30 cellular contexts compared by ENCODE assay signal in genomic region chr7:29394321-29394720, GRCh38.
"Had no signal": no experiment of that assay in that cellular context is flagged by ENCODE, and none has a peak within 500 bp of the region (broad histone marks: within the 10 kb centered on the region; RNA-seq: fewer than 3 reads in every experiment).

No MANE protein-coding gene starts in this region.

- H3K9ac ChIP-seq: parathyroid adenoma had no signal

- H3K27ac Mint-ChIP-seq: naive thymus-derived CD4-positive, alpha-beta T cell; natural killer cell; nephron; progenitor cell of endocrine pancreas; stimulated activated memory B cell treated with anti-CD40 and anti-IgM and Interleukin-4, amounts not matched to agents 10 μg/mL and 1 μg/mL and 100 μg/mL, for 72 hours; stimulated activated naive CD8-positive, alpha-beta T cell treated with anti-CD3 and anti-CD28 coated beads, Interleukin-15, amount 100 ng/mL, for 72 hours had no signal

- H3K9me3 Mint-ChIP-seq: naive thymus-derived CD4-positive, alpha-beta T cell; natural killer cell; nephron; neural crest cell; stimulated activated memory B cell treated with anti-CD40 and anti-IgM and Interleukin-4, amounts not matched to agents 10 μg/mL and 1 μg/mL and 100 μg/mL, for 72 hours; stimulated activated naive CD8-positive, alpha-beta T cell treated with anti-CD3 and anti-CD28 coated beads, Interleukin-15, amount 100 ng/mL, for 72 hours had no signal

- ATAC-seq: naive thymus-derived CD4-positive, alpha-beta T cell; natural killer cell; psoas muscle; right cardiac atrium; right lobe of liver; stimulated activated memory B cell treated with anti-CD40 and anti-IgM and Interleukin-4, amounts not matched to agents 10 μg/mL and 1 μg/mL and 100 μg/mL, for 72 hours; stimulated activated naive CD8-positive, alpha-beta T cell treated with anti-CD3 and anti-CD28 coated beads, Interleukin-15, amount 100 ng/mL, for 72 hours; stimulated activated naive CD8-positive, alpha-beta T cell treated with anti-CD3 and anti-CD28 coated beads, Interleukin-15, Interleukin-2, amounts not matched to agents 100 U/mL and 50 U/mL, for 24 hours had no signal

- DNase-seq: naive thymus-derived CD4-positive, alpha-beta T cell; natural killer cell; nucleus accumbens; ovary; posterior cingulate gyrus; psoas muscle; right cardiac atrium; right lobe of liver; sigmoid colon; small intestine; stimulated activated CD4-positive, alpha-beta T cell treated with anti-CD3 and anti-CD28 coated beads, Interleukin-1b, Interleukin-23, amount 100 ng/mL, for 48 hours; stimulated activated CD4-positive, alpha-beta T cell treated with anti-CD3 and anti-CD28 coated beads, Interleukin-4, amount 100 ng/mL, for 1 hour; stimulated activated CD4-positive, alpha-beta T cell treated with anti-CD3 and anti-CD28 coated beads, Interleukin-4, amount 100 ng/mL, for 4 hours; stimulated activated CD8-positive, alpha-beta memory T cell treated with anti-CD3 and anti-CD28 coated beads, Interleukin-4, amount 100 ng/mL, for 48 hours; stimulated activated naive CD4-positive, alpha-beta T cell; stimulated activated naive CD8-positive, alpha-beta T cell treated with anti-CD3 and anti-CD28 coated beads, Interleukin-15, amount 100 ng/mL, for 72 hours; stimulated activated naive CD8-positive, alpha-beta T cell treated with anti-CD3 and anti-CD28 coated beads, Interleukin-15, Interleukin-2, amounts not matched to agents 100 U/mL and 50 U/mL, for 24 hours; substantia nigra; testis; tibial artery; transverse colon; upper lobe of left lung had no signal

- H3K4me3 Mint-ChIP-seq: naive thymus-derived CD4-positive, alpha-beta T cell; natural killer cell; nephron; neural crest cell; stimulated activated memory B cell treated with anti-CD40 and anti-IgM and Interleukin-4, amounts not matched to agents 10 μg/mL and 1 μg/mL and 100 μg/mL, for 72 hours; stimulated activated naive CD8-positive, alpha-beta T cell treated with anti-CD3 and anti-CD28 coated beads, Interleukin-15, amount 100 ng/mL, for 72 hours had no signal

- FAIRE-seq: small intestine had no signal

- H3K36me3 ChIP-seq: neutrophil, ovary, sigmoid colon, tibial artery, transverse colon, upper lobe of left lung, vagina had no signal

- H3K79me2 ChIP-seq: parathyroid adenoma had no signal

- H3K4me1 Mint-ChIP-seq: nephron; neural crest cell; stimulated activated memory B cell treated with anti-CD40 and anti-IgM and Interleukin-4, amounts not matched to agents 10 μg/mL and 1 μg/mL and 100 μg/mL, for 72 hours had no signal

- H3K27me3 Mint-ChIP-seq: progenitor cell of endocrine pancreas had no signal

- H3K27ac ChIP-seq: neutrophil, ovary, parathyroid adenoma, psoas muscle, right lobe of liver, sigmoid colon, suprapubic skin, testis, tibial artery, transverse colon, upper lobe of left lung, vagina had no signal

- H3K4me3 ChIP-seq: ovary, psoas muscle, right lobe of liver, sigmoid colon, suprapubic skin, testis, tibial artery, transverse colon, upper lobe of left lung, vagina had no signal

- H2AFZ ChIP-seq: parathyroid adenoma had no signal

- H3K36me3 Mint-ChIP-seq: naive thymus-derived CD4-positive, alpha-beta T cell; natural killer cell; stimulated activated memory B cell treated with anti-CD40 and anti-IgM and Interleukin-4, amounts not matched to agents 10 μg/mL and 1 μg/mL and 100 μg/mL, for 72 hours had no signal

- H3K4me1 ChIP-seq: parathyroid adenoma, psoas muscle, right lobe of liver, sigmoid colon, suprapubic skin, testis, tibial artery, transverse colon, upper lobe of left lung, vagina had no signal

- H3K9me3 ChIP-seq: neutrophil, ovary, psoas muscle, right lobe of liver, sigmoid colon, suprapubic skin, testis, tibial artery, transverse colon, upper lobe of left lung, vagina had no signal

- H3K27me3 ChIP-seq: neutrophil, ovary, right lobe of liver, sigmoid colon, testis, tibial artery, transverse colon, upper lobe of left lung, vagina had no signal
